1 cellular context compared by ENCODE assay signal in genomic region chr1:61049850-61050540, GRCh38.
A peak's percentile ranks its signal among the peaks of the same experiment; 100 is the strongest.
TF ChIP-seq lines count a peak whose summit lies in the region.

No MANE protein-coding gene starts in this region.

TF ChIP-seq in IMR-90, 13 proteins besides CTCF, POLR2A, EP300 and RAD21:
- TF ChIP-seq CHD1 (IDR thresholded peaks at IDR 0.05; ENCODE audit: low read depth, low read length) (no peak), CEBPB (IDR thresholded peaks at IDR 0.05; ENCODE audit: low read depth, low read length) (no peak), SMC3 (IDR thresholded peaks at IDR 0.05; ENCODE audit: low read depth, low read length) (peak; percentile 71), MAZ (IDR thresholded peaks at IDR 0.05; ENCODE audit: borderline replicate concordance, low read depth, low read length) (peak; percentile 58)
